Comparison of ENCODE assay signal across 1 cellular context in genomic region chr3:38164966-38165721, GRCh38.
TF ChIP-seq lines count a peak whose summit lies in the region.

Gene OXSR1 (plus strand): TSS chr3:38165537. CDS start chr3:38165877, 340 bp downstream.

TF ChIP-seq in HepG2, 621 proteins besides CTCF, POLR2A, EP300 and RAD21 (continued from another document and continues in another):
- no peak for TF ChIP-seq ZNF362 (CRISPR knock-in tag; IDR thresholded peaks at IDR 0.05; ENCODE audit: borderline replicate concordance)
- no peak for TF ChIP-seq MEF2D (CRISPR knock-in tag; IDR thresholded peaks at IDR 0.05)
- TF ChIP-seq ZBTB25 (CRISPR knock-in tag; IDR thresholded peaks at IDR 0.05), result no peak
- TF ChIP-seq ZNF773 (CRISPR knock-in tag; IDR thresholded peaks at IDR 0.05; ENCODE audit: borderline replicate concordance), result no peak
- TF ChIP-seq JARID2 (CRISPR knock-in tag; IDR thresholded peaks at IDR 0.05; ENCODE audit: insufficient replicate concordance), result no peak
- peak; percentile 43; the same call in 1 of the 2 replicates for TF ChIP-seq ZBTB4 (CRISPR knock-in tag; IDR thresholded peaks at IDR 0.05; ENCODE audit: borderline replicate concordance)
- TF ChIP-seq ATF6 (CRISPR knock-in tag; conservative IDR thresholded peaks at IDR 0.05), result no peak
- peak; percentile 27; the same call in 1 of the 2 replicates for TF ChIP-seq IKZF5 (CRISPR knock-in tag; IDR thresholded peaks at IDR 0.05)
- TF ChIP-seq ZBTB46 (CRISPR knock-in tag; IDR thresholded peaks at IDR 0.05; ENCODE audit: borderline replicate concordance), result no peak
- no peak for TF ChIP-seq RELA (CRISPR knock-in tag; IDR thresholded peaks at IDR 0.05)
- TF ChIP-seq ZNF687 (CRISPR knock-in tag; IDR thresholded peaks at IDR 0.05), result peak; percentile 89
- TF ChIP-seq AHDC1 (CRISPR knock-in tag; IDR thresholded peaks at IDR 0.05; ENCODE audit: borderline replicate concordance), result 0 out of 2 replicates have a peak, but pooled peaks have one; percentile 26
- peak; percentile 79; the same call in 1 of the 2 replicates for TF ChIP-seq KLF11 (CRISPR knock-in tag; IDR thresholded peaks at IDR 0.05)
- TF ChIP-seq MYNN (CRISPR knock-in tag; IDR thresholded peaks at IDR 0.05; ENCODE audit: low read depth), result no peak
- no peak; the same call in 1 of the 2 replicates for TF ChIP-seq ARHGAP35 (CRISPR knock-in tag; IDR thresholded peaks at IDR 0.05; ENCODE audit: borderline replicate concordance)
- TF ChIP-seq ZNF33A (CRISPR knock-in tag; IDR thresholded peaks at IDR 0.05; ENCODE audit: borderline replicate concordance), result no peak
- TF ChIP-seq CHD2 (IDR thresholded peaks at IDR 0.05; ENCODE audit: low read depth, low read length), result 0 out of 2 replicates have a peak, but pooled peaks have one; percentile 15
- peak; percentile 41; the same call in 1 of the 2 replicates for TF ChIP-seq ZNF761 (CRISPR knock-in tag; conservative IDR thresholded peaks at IDR 0.05)
- no peak for TF ChIP-seq ZFP36L2 (CRISPR knock-in tag; IDR thresholded peaks at IDR 0.05)
- TF ChIP-seq SOX6 (IDR thresholded peaks at IDR 0.05), result no peak
- peak; percentile 50 for TF ChIP-seq SOX6 (CRISPR knock-in tag; IDR thresholded peaks at IDR 0.05)
- TF ChIP-seq GMEB2 (CRISPR knock-in tag; IDR thresholded peaks at IDR 0.05; ENCODE audit: low read depth), result peak; percentile 93
